14 cellular contexts compared by ENCODE assay signal in genomic region chr1:178530037-178530402, GRCh38. TPM values are rescaled to one million over a fixed set of nuclear protein-coding genes. Genes with fewer than 3 reads are reported as not detected.
DNase-seq lines count a peak whose midpoint lies in the region; ATAC-seq and TF ChIP-seq lines count a peak whose summit lies in the region.
"Had no signal": no experiment of that assay in that cellular context is flagged by ENCODE, and none has a peak within 500 bp of the region (broad histone marks: within the 10 kb centered on the region; RNA-seq: fewer than 3 reads in every experiment).

No MANE protein-coding gene starts in this region.

- H3K27me3 ChIP-seq in endodermal cell (ENCODE audit: control insufficient read depth, insufficient read depth, low read length, poor library complexity, severe bottlenecking) (no peaks in the 10 kb centered on the region), osteoblast (ENCODE audit: insufficient read depth, low read length) (no peaks in the 10 kb centered on the region)

- no peaks in the 10 kb centered on the region for H3K27me3 Mint-ChIP-seq in endodermal cell (ENCODE audit: insufficient read depth)

- H4K20me1 ChIP-seq in osteoblast (ENCODE audit: insufficient read depth, low read length), result no peaks in the 10 kb centered on the region

- no peak overlapping the region for H3K4me3 Mint-ChIP-seq in endodermal cell

- H3K27ac ChIP-seq in endodermal cell (ENCODE audit: low read depth, low read length) (no peak overlapping the region), osteoblast (ENCODE audit: low read depth, low read length) (no peak overlapping the region)

- TF ChIP-seq CTCF in endodermal cell (conservative IDR thresholded peaks at IDR 0.05) (no peak), osteoblast (IDR thresholded peaks at IDR 0.05; ENCODE audit: extremely low read depth, low read depth, low read length) (no peak)

- ATAC-seq in HG02840 (IDR thresholded peaks at IDR 0.05; ENCODE audit: low FRiP score, unreplicated experiment), result no peak
- no peak for ATAC-seq in HG02763 (IDR thresholded peaks at IDR 0.05; ENCODE audit: unreplicated experiment)

- 100% methylated on average over 2 of the region's 2 CpGs; no CpG with 5 or more reads in 1 of the 2 experiments for WGBS in endodermal cell (ENCODE audit: insufficient coverage in 1 of 2, insufficient read length in 1 of 2), 2 experiments

- H3K27ac Mint-ChIP-seq in endodermal cell, result no peak overlapping the region

- H3K9ac ChIP-seq in endodermal cell (ENCODE audit: extremely low read depth, low read length, poor library complexity, severe bottlenecking), result no peak overlapping the region

- DNase-seq in EL (peak; percentile 96), NCI-H226 (peak; percentile 82), endodermal cell (peak; percentile 45), osteoblast (ENCODE audit: insufficient read length, low spot score, missing footprints) (peak; percentile 92), NCI-H2196 (lab: John Stamatoyannopoulos, UW; ENCODE audit: unreplicated experiment) (no peak), AML-193 (lab: John Stamatoyannopoulos, UW) (no peak)
- DNase-seq: activated CD8-positive, alpha-beta memory T cell treated with anti-CD3 and anti-CD28 coated beads, Interleukin-2, amount 50 U/mL, for 48 hours; DMS153; T-helper 2 cell had no signal

- H3K4me2 ChIP-seq in osteoblast (ENCODE audit: insufficient read depth, low read length), result no peak overlapping the region

- no peaks in the 10 kb centered on the region for H3K4me1 ChIP-seq in endodermal cell (ENCODE audit: control insufficient read depth, insufficient read depth, low read length)
- peaks cover 2% of the 10 kb centered on the region for H3K4me1 ChIP-seq in osteoblast (ENCODE audit: insufficient read depth, low read length)

- H3K4me3 ChIP-seq in endodermal cell (ENCODE audit: low read length) (no peak overlapping the region), osteoblast (ENCODE audit: insufficient read depth, low read length) (no peak overlapping the region)

- no peaks in the 10 kb centered on the region for H3K4me1 Mint-ChIP-seq in endodermal cell

- H3K9me3 ChIP-seq in endodermal cell (ENCODE audit: control insufficient read depth, low read length) (no peaks in the 10 kb centered on the region), osteoblast (ENCODE audit: low read depth, low read length) (no peaks in the 10 kb centered on the region)

- no peaks in the 10 kb centered on the region for H3K79me2 ChIP-seq in osteoblast (ENCODE audit: insufficient read depth, low read length)

- H2AFZ ChIP-seq in osteoblast (ENCODE audit: low read length), result no peak overlapping the region

- no peaks in the 10 kb centered on the region for H3K36me3 Mint-ChIP-seq in endodermal cell (ENCODE audit: low read depth)

- no peaks in the 10 kb centered on the region for H3K9me3 Mint-ChIP-seq in endodermal cell

- no peaks in the 10 kb centered on the region for H3K36me3 ChIP-seq in endodermal cell (ENCODE audit: control insufficient read depth, insufficient read depth, low read length)
- no peaks in the 10 kb centered on the region for H3K36me3 ChIP-seq in osteoblast (ENCODE audit: insufficient read depth, low read length)

RNA-seq across cellular contexts. Expression of gene TEX35, which starts 17.1 kb away (rescaled TPM):
- total RNA-seq in endodermal cell (not detected), osteoblast (not detected in 2 replicates)
- polyA plus RNA-seq in endodermal cell (2013, experiment 1 of 2), result not detected
- polyA plus RNA-seq in endodermal cell (2013, experiment 2 of 2), result not detected
- total RNA-seq: chondrocyte, H1 had no signal
- polyA plus RNA-seq: urinary bladder had no signal

RNA-seq across cellular contexts. Expression of gene CLEC20A, which starts 33.3 kb away (rescaled TPM):
- 1 to 10 TPM in 1 of 2 donors, under 1 TPM in 1; 0.33 to 1.5 TPM for total RNA-seq in endodermal cell
- polyA plus RNA-seq in endodermal cell (2013, experiment 1 of 2), result not detected
- not detected for polyA plus RNA-seq in endodermal cell (2013, experiment 2 of 2)
- under 0.01 TPM in 1 of 2 replicates, not detected in the other for total RNA-seq in osteoblast
- total RNA-seq: chondrocyte, H1 had no signal
- polyA plus RNA-seq: H1 had no signal

Comparison
In these comparisons a context has a peak if more than half of its experiments do, and no peak if none do; other contexts are left out.
1. DNase-seq: peak in EL (single experiment), NCI-H226 (single experiment), endodermal cell (single experiment) and osteoblast (single experiment); none in NCI-H2196 (single experiment) and AML-193 (0 of 2).